15 cellular contexts compared by ENCODE assay signal in the genomic region with DNA sequence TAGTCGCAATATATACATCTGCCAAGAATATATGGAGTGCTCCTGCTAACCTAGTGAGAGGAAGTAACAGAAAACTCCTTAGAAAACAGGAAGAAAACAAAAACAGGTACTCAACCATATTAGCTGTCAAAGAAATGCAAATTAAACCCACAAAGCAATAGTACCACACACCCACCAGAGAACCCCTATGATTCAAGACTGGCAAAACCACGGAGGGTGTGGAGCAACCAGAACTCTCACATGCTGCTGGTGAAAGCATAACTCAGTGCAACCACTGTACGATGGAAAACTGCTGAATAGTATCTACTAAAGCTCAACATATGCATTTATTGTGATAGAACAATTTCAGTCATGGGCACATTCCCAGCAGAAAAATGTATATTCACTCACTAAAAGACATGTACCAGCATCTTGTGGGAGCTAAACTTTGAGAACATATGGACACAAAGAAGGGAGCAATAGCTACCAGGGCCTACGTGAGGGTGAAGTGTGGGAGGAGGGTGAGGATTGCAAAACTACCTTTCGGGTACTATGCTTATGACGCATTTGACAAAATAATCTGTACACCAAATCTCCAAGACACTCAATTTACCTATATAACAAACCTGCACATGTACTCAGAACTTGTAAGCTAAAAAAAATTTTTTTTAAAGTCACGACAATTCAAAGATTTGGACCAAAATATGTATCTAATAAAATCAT. TPM values are rescaled to one million over a fixed set of nuclear protein-coding genes. Genes with fewer than 3 reads are reported as not detected.
DNase-seq lines count a peak whose midpoint lies in the region; ATAC-seq and TF ChIP-seq lines count a peak whose summit lies in the region.
"Had no signal": no experiment of that assay in that cellular context is flagged by ENCODE, and none has a peak within 500 bp of the region (broad histone marks: within the 10 kb centered on the region; RNA-seq: fewer than 3 reads in every experiment).

No MANE protein-coding gene starts in this region.

- peak overlapping the region; percentile 16 for H3K9ac ChIP-seq in mammary epithelial cell (ENCODE audit: insufficient read depth, low read length)

- TF ChIP-seq CTCF in mammary epithelial cell (conservative IDR thresholded peaks at IDR 0.05 in 1 of 2, IDR thresholded peaks at IDR 0.05 in 1 of 2; ENCODE audit: extremely low read depth in 1 of 2, insufficient read depth in 1 of 2, low read depth in 1 of 2, low read length in 2 of 2) = no peak

- peak; percentile 72 for ATAC-seq in GM18502 (IDR thresholded peaks at IDR 0.05; ENCODE audit: poor library complexity, unreplicated experiment)
- ATAC-seq in GM19395 (IDR thresholded peaks at IDR 0.05; ENCODE audit: unreplicated experiment) = peak; percentile 63
- peak; percentile 73 for ATAC-seq in HG03280 (IDR thresholded peaks at IDR 0.05; ENCODE audit: unreplicated experiment)
- no peak for ATAC-seq in HG03139 (IDR thresholded peaks at IDR 0.05; ENCODE audit: unreplicated experiment)
- no peak for ATAC-seq in aorta (ENCODE audit: low FRiP score)
- no peak for ATAC-seq in SK-N-SH treated with all-trans-retinoic acid at 6 μM for 48 hours
- ATAC-seq: heart left ventricle had no signal

- no peaks in the 10 kb centered on the region for H3K27me3 ChIP-seq in mammary epithelial cell (ENCODE audit: insufficient read depth, low read length)
- H3K27me3 ChIP-seq in aorta (ENCODE audit: control insufficient read depth in 1 of 2, insufficient read depth in 2 of 2, low read length in 1 of 2) = no peaks in the 10 kb centered on the region

- H3K36me3 ChIP-seq in mammary epithelial cell (ENCODE audit: insufficient read depth, low read length) = peaks cover 8% of the 10 kb centered on the region
- peaks cover 0 to 4% of the 10 kb centered on the region in 2 donors for H3K36me3 ChIP-seq in aorta (ENCODE audit: control insufficient read depth in 1 of 2, insufficient read depth in 2 of 2, low read length in 1 of 2)

- H2AFZ ChIP-seq in mammary epithelial cell (ENCODE audit: low read depth, low read length) = no peak overlapping the region

- 62% methylated on average over 7 of the region's 7 CpGs for WGBS in mammary epithelial cell (ENCODE audit: low coverage, missing lambda C conversion rate)
- WGBS in aorta, 2 donors = 85 to 89% methylated on average over 7 of the region's 7 CpGs

- H3K27ac ChIP-seq in mammary epithelial cell (ENCODE audit: insufficient read depth, low read depth, low read length) = peak overlapping the region; percentile 46
- no peak overlapping the region for H3K27ac ChIP-seq in aorta (ENCODE audit: low read depth in 1 of 2, low read length in 2 of 2)
- H3K27ac ChIP-seq: heart left ventricle had no signal

- H3K4me2 ChIP-seq in mammary epithelial cell (ENCODE audit: insufficient read depth, low read depth, low read length) = no peak overlapping the region
- H3K4me2 ChIP-seq: smooth muscle cell had no signal

- peaks cover 85% of the 10 kb centered on the region for H3K79me2 ChIP-seq in mammary epithelial cell (ENCODE audit: insufficient read depth, low read length)

- H3K4me1 ChIP-seq in mammary epithelial cell (ENCODE audit: insufficient read depth, low read length) (peaks cover 47% of the 10 kb centered on the region), aorta (ENCODE audit: control insufficient read depth in 1 of 2, insufficient read depth in 2 of 2, low read length in 2 of 2) (no peaks in the 10 kb centered on the region)
- H3K4me1 ChIP-seq: heart left ventricle had no signal

- intact Hi-C loops in mammary epithelial cell (cut with micrococcal nuclease) = no loop called here
- intact Hi-C loops in aorta (cut with DNase I) = no loop called here

- H3K9me3 ChIP-seq in mammary epithelial cell (replicated peaks; ENCODE audit: insufficient read depth, low read length) = no peaks in the 10 kb centered on the region
- H3K9me3 ChIP-seq in aorta (ENCODE audit: control insufficient read depth, low read length) = no peaks in the 10 kb centered on the region
- H3K9me3 ChIP-seq: heart left ventricle had no signal

- H3K4me3 ChIP-seq in mammary epithelial cell (replicated peaks in 1 of 3; ENCODE audit: insufficient read depth in 1 of 3, low read depth in 2 of 3, low read length in 3 of 3) = no peak overlapping the region
- H3K4me3 ChIP-seq in aorta (ENCODE audit: low read length in 2 of 2) = no peak overlapping the region
- H3K4me3 ChIP-seq: heart left ventricle, smooth muscle cell had no signal

- no peaks in the 10 kb centered on the region for H4K20me1 ChIP-seq in mammary epithelial cell (ENCODE audit: insufficient read depth, low read length)

- in situ Hi-C loops in mammary epithelial cell (cut with MboI; ENCODE audit: low sequenced_read_pairs in 2 of 2) = no loop called here

- dilution Hi-C loops in mammary epithelial cell (cut with HindIII; ENCODE audit: low sequenced_read_pairs) = no loop called here

- CTCF ChIA-PET in mammary epithelial cell (lab: Charles Lee; ENCODE audit: low non-redundant PET) = no interaction called here

- no TSS peak for BruUV-seq in mammary epithelial cell (replicated peaks; lab: Mats Ljungman, UMichigan)

- DNase-seq in mammary epithelial cell (peak; percentile 83), 8988T (no peak), aorta (no peak)
- DNase-seq: activated CD8-positive, alpha-beta memory T cell treated with anti-CD3 and anti-CD28 coated beads, Interleukin-2, amount 50 U/mL, for 4 hours; amygdala; CD4-positive, CD25-positive, alpha-beta regulatory T cell; effector memory CD4-positive, alpha-beta T cell; heart left ventricle; NCI-H1694 had no signal

TF ChIP-seq in SK-N-SH treated with all-trans-retinoic acid at 6 μM for 48 hours, 23 proteins besides CTCF, POLR2A, EP300 and RAD21:
- TF ChIP-seq ARNTL (CRISPR knock-in tag; IDR thresholded peaks at IDR 0.05; ENCODE audit: borderline replicate concordance, low read depth) = no peak
- TF ChIP-seq CSDC2 (CRISPR knock-in tag; IDR thresholded peaks at IDR 0.05) = no peak
- TF ChIP-seq ZC3H10 (CRISPR knock-in tag; IDR thresholded peaks at IDR 0.05) = no peak
- TF ChIP-seq, protein P1, sequence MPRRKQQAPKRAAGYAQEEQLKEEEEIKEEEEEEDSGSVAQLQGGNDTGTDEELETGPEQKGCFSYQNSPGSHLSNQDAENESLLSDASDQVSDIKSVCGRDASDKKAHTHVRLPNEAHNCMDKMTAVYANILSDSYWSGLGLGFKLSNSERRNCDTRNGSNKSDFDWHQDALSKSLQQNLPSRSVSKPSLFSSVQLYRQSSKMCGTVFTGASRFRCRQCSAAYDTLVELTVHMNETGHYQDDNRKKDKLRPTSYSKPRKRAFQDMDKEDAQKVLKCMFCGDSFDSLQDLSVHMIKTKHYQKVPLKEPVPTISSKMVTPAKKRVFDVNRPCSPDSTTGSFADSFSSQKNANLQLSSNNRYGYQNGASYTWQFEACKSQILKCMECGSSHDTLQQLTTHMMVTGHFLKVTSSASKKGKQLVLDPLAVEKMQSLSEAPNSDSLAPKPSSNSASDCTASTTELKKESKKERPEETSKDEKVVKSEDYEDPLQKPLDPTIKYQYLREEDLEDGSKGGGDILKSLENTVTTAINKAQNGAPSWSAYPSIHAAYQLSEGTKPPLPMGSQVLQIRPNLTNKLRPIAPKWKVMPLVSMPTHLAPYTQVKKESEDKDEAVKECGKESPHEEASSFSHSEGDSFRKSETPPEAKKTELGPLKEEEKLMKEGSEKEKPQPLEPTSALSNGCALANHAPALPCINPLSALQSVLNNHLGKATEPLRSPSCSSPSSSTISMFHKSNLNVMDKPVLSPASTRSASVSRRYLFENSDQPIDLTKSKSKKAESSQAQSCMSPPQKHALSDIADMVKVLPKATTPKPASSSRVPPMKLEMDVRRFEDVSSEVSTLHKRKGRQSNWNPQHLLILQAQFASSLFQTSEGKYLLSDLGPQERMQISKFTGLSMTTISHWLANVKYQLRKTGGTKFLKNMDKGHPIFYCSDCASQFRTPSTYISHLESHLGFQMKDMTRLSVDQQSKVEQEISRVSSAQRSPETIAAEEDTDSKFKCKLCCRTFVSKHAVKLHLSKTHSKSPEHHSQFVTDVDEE (CRISPR knock-in tag; IDR thresholded peaks at IDR 0.05) = no peak
- TF ChIP-seq BACH2 (CRISPR knock-in tag; IDR thresholded peaks at IDR 0.05; ENCODE audit: borderline replicate concordance) = no peak
- TF ChIP-seq ZNF565 (CRISPR knock-in tag; conservative IDR thresholded peaks at IDR 0.05; ENCODE audit: low read depth) = no peak
- no peak for TF ChIP-seq ZNF70 (CRISPR knock-in tag; IDR thresholded peaks at IDR 0.05)

RNA-seq across cellular contexts. Expression of gene PTPN3, which starts 34.0 kb away (rescaled TPM):
- total RNA-seq in mammary epithelial cell (10 to 100 TPM; 23.0 to 41.8 TPM), aorta (10 to 100 TPM in 1 of 2 donors, 1 to 10 TPM in 1; 7.8 to 22.9 TPM)
- polyA plus RNA-seq in mammary epithelial cell (18.2 TPM), aorta (10 to 100 TPM in 1 of 2 donors, 1 to 10 TPM in 1; 4.3 to 11.1 TPM)
- 31.8 TPM for polyA minus RNA-seq in mammary epithelial cell

Comparison
In these comparisons a context has a peak if more than half of its experiments do, and no peak if none do; other contexts are left out.
1. ATAC-seq: peak in GM18502 (single experiment), GM19395 (single experiment) and HG03280 (single experiment); none in HG03139 (single experiment), aorta (single experiment) and SK-N-SH treated with all-trans-retinoic acid at 6 μM for 48 hours (single experiment).